ENCODE assay signal across 29 cellular contexts in the genomic region with DNA sequence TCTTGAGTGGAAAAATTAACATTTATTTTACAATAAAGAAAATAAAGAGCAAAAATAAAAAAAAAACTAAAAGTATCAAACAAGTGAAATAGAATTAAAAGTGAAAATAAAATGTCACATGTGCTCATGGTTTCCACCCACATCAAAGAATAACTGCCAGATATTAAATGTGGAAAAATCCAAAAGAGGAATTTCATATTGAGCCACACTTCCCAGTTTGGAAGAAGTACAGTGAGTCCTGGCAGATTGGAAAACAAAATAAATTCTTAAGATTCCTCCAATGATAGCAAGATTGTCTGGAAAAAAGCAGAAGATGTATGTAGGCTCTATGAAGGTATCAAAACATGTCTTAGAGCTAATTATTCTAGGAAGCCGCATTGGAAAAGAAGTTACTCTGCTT.
"Had no signal": no experiment of that assay in that cellular context is flagged by ENCODE, and none has a peak within 500 bp of the region (broad histone marks: within the 10 kb centered on the region; RNA-seq: fewer than 3 reads in every experiment).

No MANE protein-coding gene starts in this region.

- H3K4me3 ChIP-seq: adrenal gland, SK-N-MC had no signal

- ATAC-seq: activated CD8-positive, alpha-beta memory T cell treated with anti-CD3 and anti-CD28 coated beads, Interleukin-2, amount 10 ng/mL, durations not matched to agents 7 days and 5 days had no signal

- H3K4me1 Mint-ChIP-seq: activated CD4-positive, alpha-beta memory T cell treated with anti-CD3 and anti-CD28 coated beads, Interleukin-2, amount 10 ng/mL, durations not matched to agents 7 days and 5 days; activated CD8-positive, alpha-beta memory T cell treated with anti-CD3 and anti-CD28 coated beads, Interleukin-2, amount 10 ng/mL, durations not matched to agents 7 days and 5 days; activated naive CD4-positive, alpha-beta T cell treated with anti-CD3 and anti-CD28 coated beads, Interleukin-2, amount 50 U/mL, for 24 hours; activated naive CD8-positive, alpha-beta T cell treated with anti-CD3 and anti-CD28 coated beads, Interleukin-2, amount 10 ng/mL, durations not matched to agents 7 days and 5 days; brain had no signal

- H3K36me3 ChIP-seq: adrenal gland, WERI-Rb-1 had no signal

- DNase-seq: activated CD4-positive, alpha-beta memory T cell treated with anti-CD3 and anti-CD28 coated beads, Interleukin-2, amount 10 ng/mL, durations not matched to agents 7 days and 5 days; activated CD4-positive, alpha-beta T cell treated with anti-CD3 and anti-CD28 coated beads for 1 hour; activated CD4-positive, alpha-beta T cell treated with anti-CD3 and anti-CD28 coated beads for 48 hours; activated CD4-positive, CD25-positive, alpha-beta regulatory T cell; activated CD8-positive, alpha-beta memory T cell treated with anti-CD3 and anti-CD28 coated beads for 24 hours; activated CD8-positive, alpha-beta memory T cell treated with anti-CD3 and anti-CD28 coated beads, Interleukin-2, amount 10 ng/mL, durations not matched to agents 7 days and 5 days; activated CD8-positive, alpha-beta memory T cell treated with anti-CD3 and anti-CD28 coated beads, Interleukin-2, amount 50 U/mL, for 48 hours; activated effector memory CD4-positive, alpha-beta T cell treated with anti-CD3 and anti-CD28 coated beads, Interleukin-2, amount 50 U/mL, for 16 hours; activated naive CD4-positive, alpha-beta T cell; activated naive CD8-positive, alpha-beta T cell treated with anti-CD3 and anti-CD28 coated beads, Interleukin-2, amount 10 ng/mL, durations not matched to agents 7 days and 5 days; activated T-cell treated with anti-CD3 and anti-CD28 coated beads, Interleukin-2, amount 50 U/mL, for 48 hours; adrenal gland; anterior cingulate cortex; caudate nucleus; cerebellar nuclear complex; NCI-H1092 treated with DMSO at 0.1 percent for 48 hours; NCI-H1417; NCI-H146; NCI-H187; NCI-H2029 treated with DMSO at 0.1 percent for 48 hours; NCI-H2107; NCI-H2171; NCI-H524 treated with DMSO at 0.1 percent for 48 hours; Right ventricle myocardium superior; T1000; WERI-Rb-1 had no signal

- H3K9me3 ChIP-seq: adrenal gland had no signal

- H3K36me3 Mint-ChIP-seq: activated CD8-positive, alpha-beta memory T cell treated with anti-CD3 and anti-CD28 coated beads, Interleukin-2, amount 10 ng/mL, durations not matched to agents 7 days and 5 days; activated naive CD4-positive, alpha-beta T cell treated with anti-CD3 and anti-CD28 coated beads, Interleukin-2, amount 50 U/mL, for 24 hours; activated naive CD8-positive, alpha-beta T cell treated with anti-CD3 and anti-CD28 coated beads, Interleukin-2, amount 10 ng/mL, durations not matched to agents 7 days and 5 days; brain had no signal

- H3K27ac Mint-ChIP-seq: activated CD4-positive, alpha-beta memory T cell treated with anti-CD3 and anti-CD28 coated beads, Interleukin-2, amount 10 ng/mL, durations not matched to agents 7 days and 5 days; activated CD8-positive, alpha-beta memory T cell treated with anti-CD3 and anti-CD28 coated beads, Interleukin-2, amount 10 ng/mL, durations not matched to agents 7 days and 5 days; activated naive CD4-positive, alpha-beta T cell treated with anti-CD3 and anti-CD28 coated beads, Interleukin-2, amount 50 U/mL, for 24 hours; activated naive CD8-positive, alpha-beta T cell treated with anti-CD3 and anti-CD28 coated beads, Interleukin-2, amount 10 ng/mL, durations not matched to agents 7 days and 5 days; brain had no signal

- H3K27me3 ChIP-seq: adrenal gland had no signal

- H3K4me1 ChIP-seq: adrenal gland had no signal

- H3K27me3 Mint-ChIP-seq: activated CD4-positive, alpha-beta memory T cell treated with anti-CD3 and anti-CD28 coated beads, Interleukin-2, amount 10 ng/mL, durations not matched to agents 7 days and 5 days; activated CD8-positive, alpha-beta memory T cell treated with anti-CD3 and anti-CD28 coated beads, Interleukin-2, amount 10 ng/mL, durations not matched to agents 7 days and 5 days; activated naive CD4-positive, alpha-beta T cell treated with anti-CD3 and anti-CD28 coated beads, Interleukin-2, amount 50 U/mL, for 24 hours; activated naive CD8-positive, alpha-beta T cell treated with anti-CD3 and anti-CD28 coated beads, Interleukin-2, amount 10 ng/mL, durations not matched to agents 7 days and 5 days; brain had no signal

- H3K27ac ChIP-seq: adrenal gland, SK-N-MC, WERI-Rb-1 had no signal

- H3K4me3 Mint-ChIP-seq: activated CD4-positive, alpha-beta memory T cell treated with anti-CD3 and anti-CD28 coated beads, Interleukin-2, amount 10 ng/mL, durations not matched to agents 7 days and 5 days; activated CD8-positive, alpha-beta memory T cell treated with anti-CD3 and anti-CD28 coated beads, Interleukin-2, amount 10 ng/mL, durations not matched to agents 7 days and 5 days; activated naive CD4-positive, alpha-beta T cell treated with anti-CD3 and anti-CD28 coated beads, Interleukin-2, amount 50 U/mL, for 24 hours; activated naive CD8-positive, alpha-beta T cell treated with anti-CD3 and anti-CD28 coated beads, Interleukin-2, amount 10 ng/mL, durations not matched to agents 7 days and 5 days; brain had no signal
